In the genomic region with DNA sequence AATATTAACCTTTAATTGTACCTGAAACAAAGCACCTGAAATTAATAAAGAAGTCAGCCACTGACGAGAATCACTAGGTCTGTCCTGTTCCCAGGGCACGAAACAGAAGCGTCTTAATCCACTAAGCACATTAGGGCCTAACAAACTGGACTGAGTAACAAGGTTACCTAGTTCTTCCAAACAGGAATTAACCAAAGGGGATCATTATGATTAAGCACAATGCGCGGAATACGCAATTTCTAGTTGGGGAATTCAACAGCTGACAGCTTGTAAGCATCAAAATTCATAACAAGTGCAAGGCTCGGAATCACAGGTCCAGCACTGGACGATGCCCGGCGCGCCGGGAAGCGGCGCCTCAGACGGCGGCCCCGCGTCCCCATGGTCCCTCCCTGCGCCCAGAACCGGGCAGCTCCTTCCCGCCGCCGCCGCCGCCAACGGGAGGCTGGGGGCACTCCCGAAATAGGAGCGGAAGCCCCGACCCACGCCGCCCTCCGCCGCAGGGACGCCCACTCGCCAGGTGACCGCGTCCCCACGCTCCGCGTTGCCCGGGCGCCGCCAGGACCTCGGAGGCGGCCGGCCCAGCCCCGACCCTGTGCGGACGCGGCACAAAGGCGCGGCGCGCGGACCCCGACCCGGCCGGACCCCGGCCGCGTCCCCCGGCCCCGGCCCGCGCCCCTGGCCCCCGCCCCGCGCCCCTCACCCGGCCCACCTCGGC, we compare ENCODE assay signal across 1 cellular context.
A peak's percentile ranks its signal among the peaks of the same experiment; 100 is the strongest.
TF ChIP-seq lines count a peak whose summit lies in the region.

No MANE protein-coding gene starts in this region.

TF ChIP-seq in K562, 482 proteins besides CTCF, POLR2A, EP300 and RAD21 (continued from another document and continues in another):
- no peak for TF ChIP-seq TCFL5 (CRISPR knock-in tag; conservative IDR thresholded peaks at IDR 0.05)
- TF ChIP-seq, protein P1, sequence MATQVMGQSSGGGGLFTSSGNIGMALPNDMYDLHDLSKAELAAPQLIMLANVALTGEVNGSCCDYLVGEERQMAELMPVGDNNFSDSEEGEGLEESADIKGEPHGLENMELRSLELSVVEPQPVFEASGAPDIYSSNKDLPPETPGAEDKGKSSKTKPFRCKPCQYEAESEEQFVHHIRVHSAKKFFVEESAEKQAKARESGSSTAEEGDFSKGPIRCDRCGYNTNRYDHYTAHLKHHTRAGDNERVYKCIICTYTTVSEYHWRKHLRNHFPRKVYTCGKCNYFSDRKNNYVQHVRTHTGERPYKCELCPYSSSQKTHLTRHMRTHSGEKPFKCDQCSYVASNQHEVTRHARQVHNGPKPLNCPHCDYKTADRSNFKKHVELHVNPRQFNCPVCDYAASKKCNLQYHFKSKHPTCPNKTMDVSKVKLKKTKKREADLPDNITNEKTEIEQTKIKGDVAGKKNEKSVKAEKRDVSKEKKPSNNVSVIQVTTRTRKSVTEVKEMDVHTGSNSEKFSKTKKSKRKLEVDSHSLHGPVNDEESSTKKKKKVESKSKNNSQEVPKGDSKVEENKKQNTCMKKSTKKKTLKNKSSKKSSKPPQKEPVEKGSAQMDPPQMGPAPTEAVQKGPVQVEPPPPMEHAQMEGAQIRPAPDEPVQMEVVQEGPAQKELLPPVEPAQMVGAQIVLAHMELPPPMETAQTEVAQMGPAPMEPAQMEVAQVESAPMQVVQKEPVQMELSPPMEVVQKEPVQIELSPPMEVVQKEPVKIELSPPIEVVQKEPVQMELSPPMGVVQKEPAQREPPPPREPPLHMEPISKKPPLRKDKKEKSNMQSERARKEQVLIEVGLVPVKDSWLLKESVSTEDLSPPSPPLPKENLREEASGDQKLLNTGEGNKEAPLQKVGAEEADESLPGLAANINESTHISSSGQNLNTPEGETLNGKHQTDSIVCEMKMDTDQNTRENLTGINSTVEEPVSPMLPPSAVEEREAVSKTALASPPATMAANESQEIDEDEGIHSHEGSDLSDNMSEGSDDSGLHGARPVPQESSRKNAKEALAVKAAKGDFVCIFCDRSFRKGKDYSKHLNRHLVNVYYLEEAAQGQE (CRISPR knock-in tag; IDR thresholded peaks at IDR 0.05; ENCODE audit: low read depth): no peak
- TF ChIP-seq MYNN (IDR thresholded peaks at IDR 0.05): no peak
- no peak for TF ChIP-seq MYNN (CRISPR knock-in tag; IDR thresholded peaks at IDR 0.05)
- TF ChIP-seq TEAD1 (CRISPR knock-in tag; IDR thresholded peaks at IDR 0.05): 0 out of 4 replicates have a peak, but pooled peaks of 1 of the 2 experiments have one; percentile 36
- no peak for TF ChIP-seq TCF3 (CRISPR knock-in tag; IDR thresholded peaks at IDR 0.05)
- TF ChIP-seq FOS (IDR thresholded peaks at IDR 0.05; ENCODE audit: extremely low read depth, insufficient read length): no peak
- TF ChIP-seq CREB5 (CRISPR knock-in tag; IDR thresholded peaks at IDR 0.05): no peak
- TF ChIP-seq, protein P2, sequence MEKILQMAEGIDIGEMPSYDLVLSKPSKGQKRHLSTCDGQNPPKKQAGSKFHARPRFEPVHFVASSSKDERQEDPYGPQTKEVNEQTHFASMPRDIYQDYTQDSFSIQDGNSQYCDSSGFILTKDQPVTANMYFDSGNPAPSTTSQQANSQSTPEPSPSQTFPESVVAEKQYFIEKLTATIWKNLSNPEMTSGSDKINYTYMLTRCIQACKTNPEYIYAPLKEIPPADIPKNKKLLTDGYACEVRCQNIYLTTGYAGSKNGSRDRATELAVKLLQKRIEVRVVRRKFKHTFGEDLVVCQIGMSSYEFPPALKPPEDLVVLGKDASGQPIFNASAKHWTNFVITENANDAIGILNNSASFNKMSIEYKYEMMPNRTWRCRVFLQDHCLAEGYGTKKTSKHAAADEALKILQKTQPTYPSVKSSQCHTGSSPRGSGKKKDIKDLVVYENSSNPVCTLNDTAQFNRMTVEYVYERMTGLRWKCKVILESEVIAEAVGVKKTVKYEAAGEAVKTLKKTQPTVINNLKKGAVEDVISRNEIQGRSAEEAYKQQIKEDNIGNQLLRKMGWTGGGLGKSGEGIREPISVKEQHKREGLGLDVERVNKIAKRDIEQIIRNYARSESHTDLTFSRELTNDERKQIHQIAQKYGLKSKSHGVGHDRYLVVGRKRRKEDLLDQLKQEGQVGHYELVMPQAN (IDR thresholded peaks at IDR 0.05; ENCODE audit: borderline replicate concordance): 0 out of 2 replicates have a peak, but pooled peaks have one; percentile 11
- TF ChIP-seq KHSRP (IDR thresholded peaks at IDR 0.05): no peak
- TF ChIP-seq EGR1 (conservative IDR thresholded peaks at IDR 0.05): peak; percentile 74
- TF ChIP-seq CREBBP (IDR thresholded peaks at IDR 0.05; ENCODE audit: low read depth, low read length): no peak
- 0 out of 2 replicates have a peak, but pooled peaks have one; percentile 12 for TF ChIP-seq SMARCA4 (IDR thresholded peaks at IDR 0.05)
- TF ChIP-seq GATAD2B (IDR thresholded peaks at IDR 0.05; ENCODE audit: borderline replicate concordance): no peak
- TF ChIP-seq RERE (CRISPR knock-in tag; IDR thresholded peaks at IDR 0.05; ENCODE audit: borderline replicate concordance): no peak
- TF ChIP-seq JUNB (CRISPR knock-in tag; conservative IDR thresholded peaks at IDR 0.05): no peak
- TF ChIP-seq MTA3 (IDR thresholded peaks at IDR 0.05; ENCODE audit: borderline replicate concordance): no peak
- TF ChIP-seq, protein P3, sequence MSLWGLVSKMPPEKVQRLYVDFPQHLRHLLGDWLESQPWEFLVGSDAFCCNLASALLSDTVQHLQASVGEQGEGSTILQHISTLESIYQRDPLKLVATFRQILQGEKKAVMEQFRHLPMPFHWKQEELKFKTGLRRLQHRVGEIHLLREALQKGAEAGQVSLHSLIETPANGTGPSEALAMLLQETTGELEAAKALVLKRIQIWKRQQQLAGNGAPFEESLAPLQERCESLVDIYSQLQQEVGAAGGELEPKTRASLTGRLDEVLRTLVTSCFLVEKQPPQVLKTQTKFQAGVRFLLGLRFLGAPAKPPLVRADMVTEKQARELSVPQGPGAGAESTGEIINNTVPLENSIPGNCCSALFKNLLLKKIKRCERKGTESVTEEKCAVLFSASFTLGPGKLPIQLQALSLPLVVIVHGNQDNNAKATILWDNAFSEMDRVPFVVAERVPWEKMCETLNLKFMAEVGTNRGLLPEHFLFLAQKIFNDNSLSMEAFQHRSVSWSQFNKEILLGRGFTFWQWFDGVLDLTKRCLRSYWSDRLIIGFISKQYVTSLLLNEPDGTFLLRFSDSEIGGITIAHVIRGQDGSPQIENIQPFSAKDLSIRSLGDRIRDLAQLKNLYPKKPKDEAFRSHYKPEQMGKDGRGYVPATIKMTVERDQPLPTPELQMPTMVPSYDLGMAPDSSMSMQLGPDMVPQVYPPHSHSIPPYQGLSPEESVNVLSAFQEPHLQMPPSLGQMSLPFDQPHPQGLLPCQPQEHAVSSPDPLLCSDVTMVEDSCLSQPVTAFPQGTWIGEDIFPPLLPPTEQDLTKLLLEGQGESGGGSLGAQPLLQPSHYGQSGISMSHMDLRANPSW (CRISPR knock-in tag; IDR thresholded peaks at IDR 0.05): no peak
- no peak for TF ChIP-seq NFRKB (IDR thresholded peaks at IDR 0.05; ENCODE audit: low read depth)
- no peak for TF ChIP-seq CHD1 (IDR thresholded peaks at IDR 0.05; ENCODE audit: low read length)
- TF ChIP-seq HNRNPLL (IDR thresholded peaks at IDR 0.05; ENCODE audit: low read depth, low read length, poor library complexity, severe bottlenecking): peak; percentile 95
- TF ChIP-seq ILF3 (IDR thresholded peaks at IDR 0.05; ENCODE audit: borderline replicate concordance): no peak
- no peak for TF ChIP-seq ZNF512 (tag; IDR thresholded peaks at IDR 0.05)
- no peak for TF ChIP-seq HMGXB4 (CRISPR knock-in tag; IDR thresholded peaks at IDR 0.05)
- TF ChIP-seq CBX1 (IDR thresholded peaks at IDR 0.05; ENCODE audit: low read depth): no peak
